8 cellular contexts compared by ENCODE assay signal in genomic region chr13:102598061-102598460, GRCh38. TPM values are rescaled to one million over a fixed set of nuclear protein-coding genes. Genes with fewer than 3 reads are reported as not detected.
DNase-seq lines count a peak whose midpoint lies in the region; ATAC-seq lines count a peak whose summit lies in the region.

No MANE protein-coding gene starts in this region.

- H3K4me1 Mint-ChIP-seq in T-helper 2 cell treated with Interferon-gamma antibody and Interleukin-4, amounts not matched to agents 5 μg/mL and 100 μg/mL, for 36 hours (ENCODE audit: low read depth), result peaks cover 56% of the 10 kb centered on the region
- peaks cover 60% of the 10 kb centered on the region for H3K4me1 Mint-ChIP-seq in activated CD4-positive, alpha-beta memory T cell treated with anti-CD3 and anti-CD28 coated beads for 36 hours (ENCODE audit: low read depth)

- intact Hi-C loops in activated CD4-positive, alpha-beta memory T cell treated with anti-CD3 and anti-CD28 coated beads for 36 hours (cut with micrococcal nuclease), result no loop called here

- no peaks in the 10 kb centered on the region for H3K27me3 Mint-ChIP-seq in T-helper 2 cell treated with Interferon-gamma antibody and Interleukin-4, amounts not matched to agents 5 μg/mL and 100 μg/mL, for 36 hours (ENCODE audit: low read depth)
- no peaks in the 10 kb centered on the region for H3K27me3 Mint-ChIP-seq in activated CD4-positive, alpha-beta memory T cell treated with anti-CD3 and anti-CD28 coated beads for 36 hours

- peaks cover 38% of the 10 kb centered on the region for H3K36me3 Mint-ChIP-seq in T-helper 2 cell treated with Interferon-gamma antibody and Interleukin-4, amounts not matched to agents 5 μg/mL and 100 μg/mL, for 36 hours (ENCODE audit: low read depth)
- H3K36me3 Mint-ChIP-seq in activated CD4-positive, alpha-beta memory T cell treated with anti-CD3 and anti-CD28 coated beads for 36 hours, result peaks cover 16% of the 10 kb centered on the region

- no peaks in the 10 kb centered on the region for H3K27me3 ChIP-seq in iPS-20b (ENCODE audit: insufficient read depth, low read length)
- no peaks in the 10 kb centered on the region for H3K27me3 ChIP-seq in stomach smooth muscle (ENCODE audit: control insufficient read depth in 1 of 2, insufficient read depth in 2 of 2, low read length in 2 of 2)

- POLR2A ChIA-PET in activated CD4-positive, alpha-beta memory T cell treated with anti-CD3 and anti-CD28 coated beads for 36 hours (lab: Charles Lee), result interaction anchor here (1.0 to 3.7 kb wide), 3 partner anchors 13 to 248 kb away, joined by 3 to 43 read pairs (median 3); partner anchors contain the start of genes ERCC5 and TEX30

- peak overlapping the region; percentile 94 for H3K27ac Mint-ChIP-seq in T-helper 2 cell treated with Interferon-gamma antibody and Interleukin-4, amounts not matched to agents 5 μg/mL and 100 μg/mL, for 36 hours
- peak overlapping the region; percentile 83 for H3K27ac Mint-ChIP-seq in activated CD4-positive, alpha-beta memory T cell treated with anti-CD3 and anti-CD28 coated beads for 36 hours

- H3K36me3 ChIP-seq in iPS-20b (ENCODE audit: insufficient read depth, low read depth, low read length) (no peaks in the 10 kb centered on the region; the same call in 1 of the 2 replicates), stomach smooth muscle (ENCODE audit: control insufficient read depth in 2 of 2, insufficient read depth in 2 of 2, low read length in 2 of 2) (no peaks in the 10 kb centered on the region)

- H3K9me3 Mint-ChIP-seq in T-helper 2 cell treated with Interferon-gamma antibody and Interleukin-4, amounts not matched to agents 5 μg/mL and 100 μg/mL, for 36 hours, result no peaks in the 10 kb centered on the region
- H3K9me3 Mint-ChIP-seq in activated CD4-positive, alpha-beta memory T cell treated with anti-CD3 and anti-CD28 coated beads for 36 hours, result no peaks in the 10 kb centered on the region

- H3K9me3 ChIP-seq in iPS-20b (ENCODE audit: insufficient read depth, low read depth, low read length) (no peaks in the 10 kb centered on the region), stomach smooth muscle (ENCODE audit: control insufficient read depth in 2 of 2, low read length in 2 of 2) (no peaks in the 10 kb centered on the region)

- peak overlapping the region; percentile 80; the same call in 1 of the 2 replicates for H3K9ac ChIP-seq in iPS-20b (ENCODE audit: low read depth, low read length)
- H3K9ac ChIP-seq in stomach smooth muscle (ENCODE audit: low read length in 2 of 2), result peak overlapping the region; percentile 55 to 100

- peak overlapping the region; percentile 97 for H3K4me3 Mint-ChIP-seq in T-helper 2 cell treated with Interferon-gamma antibody and Interleukin-4, amounts not matched to agents 5 μg/mL and 100 μg/mL, for 36 hours
- H3K4me3 Mint-ChIP-seq in activated CD4-positive, alpha-beta memory T cell treated with anti-CD3 and anti-CD28 coated beads for 36 hours, result peak overlapping the region; percentile 87

- H3K4me1 ChIP-seq in iPS-20b (ENCODE audit: insufficient read depth, low read length), result peaks cover 29% of the 10 kb centered on the region; the same call in 1 of the 2 replicates
- peaks cover 7% of the 10 kb centered on the region for H3K4me1 ChIP-seq in stomach smooth muscle (ENCODE audit: control insufficient read depth, insufficient read depth, low read length)

- no peak for ATAC-seq in left lobe of liver

- H3K4me3 ChIP-seq in iPS-20b (ENCODE audit: low read length), result peak overlapping the region; percentile 97
- peak overlapping the region; percentile 98 for H3K4me3 ChIP-seq in stomach smooth muscle (ENCODE audit: low read length in 2 of 2)

- H3K27ac ChIP-seq in iPS-20b (ENCODE audit: low read length) (no peak overlapping the region), stomach smooth muscle (ENCODE audit: low read length) (no peak overlapping the region)

- no peak for DNase-seq in T-helper 2 cell treated with Interferon-gamma antibody and Interleukin-4, amounts not matched to agents 5 μg/mL and 100 μg/mL, for 36 hours (ENCODE audit: low spot score)
- no peak for DNase-seq in T-helper 2 cell
- DNase-seq in activated CD4-positive, alpha-beta memory T cell treated with anti-CD3 and anti-CD28 coated beads for 36 hours, result no peak
- DNase-seq in NCI-H748 treated with DMSO at 0.1 percent for 48 hours (lab: John Stamatoyannopoulos, UW), result no peak
- no peak for DNase-seq in stimulated activated CD8-positive, alpha-beta memory T cell treated with anti-CD3 and anti-CD28 coated beads, Interleukin-4, amount 100 ng/mL, for 48 hours
- no peak for DNase-seq in left lobe of liver (ENCODE audit: low spot score)

- CTCF ChIA-PET in activated CD4-positive, alpha-beta memory T cell treated with anti-CD3 and anti-CD28 coated beads for 36 hours (lab: Charles Lee), result interaction anchor here (0.7 to 1.5 kb wide), 2 partner anchors 9 to 202 kb away, joined by 4 to 8 read pairs; no protein-coding TSS in a partner anchor

RNA-seq across cellular contexts. Expression of gene TPP2, which starts 1.3 kb away (rescaled TPM):
- total RNA-seq in activated CD4-positive, alpha-beta memory T cell treated with anti-CD3 and anti-CD28 coated beads for 36 hours, result 10 to 100 TPM; 64.7 to 65.6 TPM
- 20.3 TPM for total RNA-seq in left lobe of liver
